8 cellular contexts compared by ENCODE assay signal in the genomic region with DNA sequence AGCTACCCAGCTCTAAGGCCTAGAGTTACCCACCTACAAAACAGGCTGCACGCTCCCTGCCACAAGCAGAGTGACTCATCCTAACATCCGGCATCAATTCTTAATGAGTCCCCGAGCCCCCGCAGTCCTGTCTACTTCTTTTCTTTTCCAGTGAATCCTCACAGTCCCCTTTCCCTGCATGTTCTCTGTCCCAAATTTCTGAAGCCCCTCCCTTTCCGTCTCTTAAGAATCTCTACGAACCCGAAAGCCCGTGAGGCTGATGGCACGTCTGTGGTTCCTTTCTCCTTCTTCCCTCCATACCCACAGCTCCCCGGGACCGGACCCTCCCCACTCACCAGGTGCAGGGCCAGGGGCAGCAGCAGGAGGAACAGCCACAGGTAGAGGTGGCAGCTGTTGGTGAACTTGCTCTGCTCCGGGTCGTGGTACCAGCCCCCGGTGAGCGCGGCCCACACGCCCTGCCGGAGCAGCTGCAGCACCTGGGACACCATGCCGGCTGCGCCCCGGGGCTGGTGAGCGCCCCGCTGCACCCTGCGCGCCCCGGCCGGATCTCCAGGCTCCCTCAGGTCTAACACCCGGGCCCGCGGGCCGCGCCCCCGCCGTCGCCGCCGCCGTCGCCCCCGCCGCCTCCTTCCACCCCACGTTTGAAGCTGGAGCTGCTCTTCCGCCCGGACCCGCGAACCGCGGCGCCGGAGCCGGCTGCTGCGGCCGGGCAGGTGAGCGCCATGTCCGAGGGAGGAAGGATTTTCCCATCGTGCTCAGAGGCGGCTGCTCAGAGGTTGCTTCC. TPM values are rescaled to one million over a fixed set of nuclear protein-coding genes. Genes with fewer than 3 reads are reported as not detected.
A peak's percentile ranks its signal among the peaks of the same experiment; 100 is the strongest.
DNase-seq lines count a peak whose midpoint lies in the region; ATAC-seq, FAIRE-seq and TF ChIP-seq lines count a peak whose summit lies in the region.

A gene with protein sequence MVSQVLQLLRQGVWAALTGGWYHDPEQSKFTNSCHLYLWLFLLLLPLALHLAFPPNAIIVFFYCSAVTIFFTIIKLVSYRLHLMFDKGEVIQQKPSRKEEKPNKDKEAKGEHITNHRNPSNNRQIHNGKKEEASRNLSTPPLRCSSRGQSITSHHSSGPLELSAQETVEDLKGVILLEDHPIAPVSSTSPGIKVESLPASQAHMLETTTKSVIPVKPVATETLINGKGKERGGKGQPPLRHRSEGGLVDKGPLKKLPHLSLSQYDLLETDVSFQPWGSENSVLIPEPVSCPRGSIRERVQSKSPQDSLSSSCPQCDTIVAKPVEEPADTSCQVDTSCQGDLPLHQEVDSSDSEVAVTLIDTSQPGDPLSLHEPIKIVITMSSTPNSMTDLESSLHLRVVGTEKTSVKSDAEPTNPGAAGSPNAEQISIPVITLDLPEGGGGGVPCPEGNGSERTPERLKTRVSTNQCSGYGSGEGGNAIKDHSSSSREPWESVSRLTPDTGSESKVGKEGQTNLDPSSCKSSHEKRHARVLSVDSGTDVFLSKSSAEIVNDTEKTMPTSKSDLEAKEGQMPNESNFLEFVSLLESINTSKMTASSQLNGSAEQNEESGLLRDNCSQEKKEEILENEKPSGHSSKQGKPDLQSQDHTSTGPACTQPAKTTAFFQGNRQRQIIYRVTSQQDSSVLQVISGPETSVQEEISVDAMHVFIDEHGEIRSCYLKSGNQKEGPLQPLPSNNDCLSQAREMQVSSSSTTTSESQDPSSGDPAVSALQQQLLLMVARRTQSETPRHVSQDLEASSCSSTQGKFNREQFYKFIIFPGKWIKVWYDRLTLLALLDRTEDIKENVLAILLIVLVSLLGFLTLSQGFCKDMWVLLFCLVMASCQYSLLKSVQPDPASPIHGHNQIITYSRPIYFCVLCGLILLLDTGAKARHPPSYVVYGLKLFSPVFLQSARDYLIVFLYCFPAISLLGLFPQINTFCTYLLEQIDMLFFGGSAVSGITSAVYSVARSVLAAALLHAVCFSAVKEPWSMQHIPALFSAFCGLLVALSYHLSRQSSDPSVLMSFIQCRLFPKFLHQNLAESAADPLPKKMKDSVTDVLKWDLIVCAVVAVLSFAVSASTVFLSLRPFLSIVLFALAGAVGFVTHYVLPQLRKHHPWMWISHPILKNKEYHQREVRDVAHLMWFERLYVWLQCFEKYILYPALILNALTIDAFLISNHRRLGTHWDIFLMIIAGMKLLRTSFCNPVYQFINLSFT (N-terminal part only) (minus strand): TSS at position 735 of the 784 bp plus-strand sequence. CDS start 247 bp downstream, at position 488.

- no peaks in the 10 kb centered on the region for H3K79me1 ChIP-seq in H1 (ENCODE audit: low read depth, low read length)

- peak within 1 kb of the TSS; percentile 53 for H3K27ac ChIP-seq in H1 (ENCODE audit: low read depth, low read length)

- no peak for TF ChIP-seq EP300 in H1 (IDR thresholded peaks at IDR 0.05; ENCODE audit: borderline replicate concordance in 1 of 2, low read depth in 2 of 2, low read length in 2 of 2)

- H4K91ac ChIP-seq in H1 (replicated peaks; ENCODE audit: insufficient read length, low read length): peak within 1 kb of the TSS; percentile 68

- no peak for FAIRE-seq in H1 (lab: Jason Lieb, UNC)

- H2BK5ac ChIP-seq in H1 (ENCODE audit: low read depth, low read length): peak within 1 kb of the TSS; percentile 95; the same call in 1 of the 2 replicates

- no peak within 1 kb of the TSS for H2BK120ac ChIP-seq in H1 (replicated peaks; ENCODE audit: low read depth, low read length)

- H3K4me1 Mint-ChIP-seq in activated CD8-positive, alpha-beta T cell treated with anti-CD3 and anti-CD28 coated beads, Interleukin-2, amount 10 ng/mL, durations not matched to agents 7 days and 5 days (ENCODE audit: low read depth): peaks cover 27% of the 10 kb centered on the region

- peak within 1 kb of the TSS; percentile 70 for H3K56ac ChIP-seq in H1 (replicated peaks; ENCODE audit: insufficient read length, low read depth, low read length)

- POLR2A ChIA-PET in activated CD8-positive, alpha-beta T cell treated with anti-CD3 and anti-CD28 coated beads, Interleukin-2, amount 10 ng/mL, durations not matched to agents 7 days and 5 days (lab: Charles Lee): interaction anchor here (0.6 to 1.0 kb wide), 3 partner anchors 9 to 38 kb away, joined by 3 to 5 read pairs (median 5); no protein-coding TSS in a partner anchor
- POLR2A ChIA-PET in H1 (lab: Charles Lee; ENCODE audit: partially characterized antibody): interaction anchor here (1.1 to 1.6 kb wide), 5 partner anchors 9 to 49 kb away, joined by 3 to 5 read pairs (median 4); no protein-coding TSS in a partner anchor

- H3K36me3 ChIP-seq in H1 (ENCODE audit: control insufficient read depth in 2 of 4, insufficient read depth in 4 of 4, low read length in 3 of 4): no peaks in the 10 kb centered on the region

- 0 out of 2 replicates have a peak within 1 kb of the TSS, but pooled peaks have one; percentile 46 for H2BK12ac ChIP-seq in H1 (ENCODE audit: low read depth, low read length)

- CTCF ChIA-PET in activated CD8-positive, alpha-beta T cell treated with anti-CD3 and anti-CD28 coated beads, Interleukin-2, amount 10 ng/mL, durations not matched to agents 7 days and 5 days (lab: Charles Lee): interaction anchor here (0.6 to 2.5 kb wide), 2 partner anchors 9 to 393 kb away, joined by 3 to 15 read pairs; no protein-coding TSS in a partner anchor
- CTCF ChIA-PET in H1 (lab: Charles Lee; ENCODE audit: partially characterized antibody): interaction anchor here (1.0 to 1.6 kb wide), 4 partner anchors 9 to 830 kb away, joined by 3 to 5 read pairs (median 4); no protein-coding TSS in a partner anchor

- H3K27me3 Mint-ChIP-seq in activated CD8-positive, alpha-beta T cell treated with anti-CD3 and anti-CD28 coated beads, Interleukin-2, amount 10 ng/mL, durations not matched to agents 7 days and 5 days (ENCODE audit: low read depth): no peaks in the 10 kb centered on the region

- TF ChIP-seq RAD21 in H1 (IDR thresholded peaks at IDR 0.05 in 1 of 2, conservative IDR thresholded peaks at IDR 0.05 in 1 of 2; ENCODE audit: low read depth in 2 of 2, low read length in 2 of 2): no peak

- peak within 1 kb of the TSS; percentile 94 for H3K4me3 ChIP-seq in AG10803 (ENCODE audit: low read length)
- H3K4me3 ChIP-seq in H1 (ENCODE audit: extremely low read depth in 1 of 4, insufficient read depth in 2 of 4, low read depth in 3 of 4, low read length in 4 of 4): peak within 1 kb of the TSS; percentile 77 to 93 (median 89)
- H3K4me3 ChIP-seq in mononuclear cell (ENCODE audit: low read length): peak within 1 kb of the TSS; percentile 46

- H3K23ac ChIP-seq in H1 (ENCODE audit: insufficient read length): no peak within 1 kb of the TSS

- H3K23me2 ChIP-seq in H1 (ENCODE audit: low read depth, low read length): no peaks in the 10 kb centered on the region

- H3K4me3 Mint-ChIP-seq in activated CD8-positive, alpha-beta T cell treated with anti-CD3 and anti-CD28 coated beads, Interleukin-2, amount 10 ng/mL, durations not matched to agents 7 days and 5 days: peak within 1 kb of the TSS; percentile 92

- H3K4me1 ChIP-seq in H1 (replicated peaks in 1 of 4; ENCODE audit: control insufficient read depth in 3 of 4, insufficient read depth in 4 of 4, low read length in 3 of 4): peaks cover 3 to 22% (median 13%) of the 10 kb centered on the region in 4 experiments
- peaks cover 26% of the 10 kb centered on the region for H3K4me1 ChIP-seq in mononuclear cell (ENCODE audit: insufficient read depth, low read length)

- peaks cover 8% of the 10 kb centered on the region for H3K36me3 Mint-ChIP-seq in activated CD8-positive, alpha-beta T cell treated with anti-CD3 and anti-CD28 coated beads, Interleukin-2, amount 10 ng/mL, durations not matched to agents 7 days and 5 days (ENCODE audit: low read depth)

- H4K8ac ChIP-seq in H1 (ENCODE audit: extremely low read depth, insufficient read depth, low read length): peak within 1 kb of the TSS; percentile 94

- peak; percentile 60 for DNase-seq in AG10803 (ENCODE audit: low read depth)
- peak; percentile 27 to 77 for DNase-seq in NCI-H526 (lab: John Stamatoyannopoulos, UW)
- DNase-seq in activated CD8-positive, alpha-beta T cell treated with anti-CD3 and anti-CD28 coated beads, Interleukin-2, amount 10 ng/mL, durations not matched to agents 7 days and 5 days: peak; percentile 75
- peak in 1 of 2 experiments; percentile 72 for DNase-seq in H1 (ENCODE audit: low read depth in 1 of 2, low spot score in 2 of 2)
- peak; percentile 9 to 16 for DNase-seq in stimulated activated CD8-positive, alpha-beta memory T cell treated with anti-CD3 and anti-CD28 coated beads, Interleukin-4, amount 100 ng/mL, for 1 hour (ENCODE audit: low read depth in 2 of 2, low spot score in 1 of 2)

- H3K9ac ChIP-seq in H1 (replicated peaks in 1 of 4; ENCODE audit: extremely low read depth in 1 of 4, low read depth in 3 of 4, low read length in 3 of 4): peak within 1 kb of the TSS; percentile 68 to 81 (median 78)

- H3K4ac ChIP-seq in H1 (replicated peaks; ENCODE audit: insufficient read length, low read depth, low read length): peak within 1 kb of the TSS; percentile 70

- H4K5ac ChIP-seq in H1 (ENCODE audit: insufficient read length, low read depth, low read length): peak within 1 kb of the TSS; percentile 64

- no peak within 1 kb of the TSS for H2BK20ac ChIP-seq in H1 (ENCODE audit: low read length)

- H3K27me3 ChIP-seq in H1 (replicated peaks in 1 of 4; ENCODE audit: control insufficient read depth in 3 of 4, extremely low read depth in 1 of 4, insufficient read depth in 3 of 4, low read length in 3 of 4) (no peaks in the 10 kb centered on the region), mononuclear cell (ENCODE audit: insufficient read depth, low read length) (no peaks in the 10 kb centered on the region)

- H3K79me2 ChIP-seq in H1 (ENCODE audit: control insufficient read depth in 1 of 2, insufficient read depth in 2 of 2, low read length in 2 of 2): peaks cover 16 to 60% of the 10 kb centered on the region in 2 experiments

- ATAC-seq in GM19025 (IDR thresholded peaks at IDR 0.05; ENCODE audit: low read depth, unreplicated experiment): peak; percentile 93
- peak; percentile 94 for ATAC-seq in HG03196 (IDR thresholded peaks at IDR 0.05; ENCODE audit: unreplicated experiment)
- peak; percentile 92 for ATAC-seq in activated CD8-positive, alpha-beta T cell treated with anti-CD3 and anti-CD28 coated beads, Interleukin-2, amount 10 ng/mL, durations not matched to agents 7 days and 5 days

- H2BK15ac ChIP-seq in H1 (ENCODE audit: low read length): peak within 1 kb of the TSS; percentile 89; the same call in 1 of the 2 replicates

- no peak within 1 kb of the TSS for H3K14ac ChIP-seq in H1 (ENCODE audit: insufficient read length)

- H3K9me3 ChIP-seq in H1 (ENCODE audit: insufficient read depth in 2 of 2, low read depth in 1 of 2, low read length in 1 of 2) (no peaks in the 10 kb centered on the region), mononuclear cell (ENCODE audit: low read depth, low read length) (no peaks in the 10 kb centered on the region)

- TF ChIP-seq CTCF in AG10803 (conservative IDR thresholded peaks at IDR 0.05; ENCODE audit: low read length): no peak
- no peak for TF ChIP-seq CTCF in H1 (IDR thresholded peaks at IDR 0.05; ENCODE audit: control extremely low read depth in 1 of 3, insufficient read depth in 1 of 3, low read depth in 1 of 3, low read length in 3 of 3)

- TF ChIP-seq POLR2A in H1 (IDR thresholded peaks at IDR 0.05; ENCODE audit: control extremely low read depth in 1 of 2, low read depth in 2 of 2, low read length in 2 of 2): peak; percentile 56 to 57

- H2AFZ ChIP-seq in H1 (ENCODE audit: low read length): peak within 1 kb of the TSS; percentile 78; the same call in 1 of the 2 replicates

- H3K9me3 Mint-ChIP-seq in activated CD8-positive, alpha-beta T cell treated with anti-CD3 and anti-CD28 coated beads, Interleukin-2, amount 10 ng/mL, durations not matched to agents 7 days and 5 days (ENCODE audit: insufficient read depth): no peaks in the 10 kb centered on the region

- H3K18ac ChIP-seq in H1 (ENCODE audit: extremely low read depth, low read length): peak within 1 kb of the TSS; percentile 91

- H3K4me2 ChIP-seq in H1 (ENCODE audit: insufficient read depth in 1 of 2, low read depth in 2 of 2, low read length in 2 of 2): peak within 1 kb of the TSS; percentile 84

- no peaks in the 10 kb centered on the region for H4K20me1 ChIP-seq in H1 (replicated peaks in 1 of 2; ENCODE audit: control insufficient read depth in 1 of 2, insufficient read depth in 2 of 2, low read length in 2 of 2)

- H3K27ac Mint-ChIP-seq in activated CD8-positive, alpha-beta T cell treated with anti-CD3 and anti-CD28 coated beads, Interleukin-2, amount 10 ng/mL, durations not matched to agents 7 days and 5 days: peak within 1 kb of the TSS; percentile 94

- H2AK5ac ChIP-seq in H1 (ENCODE audit: low read depth, low read length): peak within 1 kb of the TSS; percentile 44; the same call in 1 of the 2 replicates

- WGBS in H1 (ENCODE audit: extremely low coverage in 1 of 2, insufficient coverage in 1 of 2, insufficient read length in 1 of 2, insufficient replicate concordance in 2 of 2, low coverage in 1 of 2, low lambda C conversion rate in 2 of 2, missing lambda C conversion rate in 1 of 2), 2 experiments: 1% methylated on average over 33 of the region's 57 CpGs; no CpG with 5 or more reads in 1 of the 2 experiments

RNA-seq across cellular contexts. Expression of the gene that starts here (rescaled TPM):
- total RNA-seq in activated CD8-positive, alpha-beta T cell treated with anti-CD3 and anti-CD28 coated beads, Interleukin-2, amount 10 ng/mL, durations not matched to agents 7 days and 5 days: 10 to 100 TPM; 17.7 to 18.6 TPM
- total RNA-seq in H1 (2021; fragmentation: NEBNext Ultra II Directional; extraction: Animal tissue kit (Norgen Biotek cat#: 25700)): 44.1 and 46.1 TPM in 2 replicates
- polyA plus RNA-seq in H1 (2011; rRNA removed): 51.2 and 57.6 TPM in 2 replicates
- 42.6 TPM for polyA plus RNA-seq in H1 (2011; cell fraction: cytosol; rRNA removed)
- 152 TPM for polyA plus RNA-seq in H1 (2011; cell fraction: nucleus; rRNA removed)
- polyA plus RNA-seq in H1 (2012, experiment 1 of 2): 32.6 to 41.9 TPM (median 40.0 TPM) in 4 replicates
- 12.5 TPM for polyA plus RNA-seq in H1 (2012, experiment 2 of 2)
- 47.6 TPM for polyA plus RNA-seq in H1 (2013, experiment 1 of 2)
- 44.7 TPM for polyA plus RNA-seq in H1 (2013, experiment 2 of 2)
- 243 and 250 TPM in 2 replicates for polyA minus RNA-seq in H1 (2011; rRNA and poly(A)+ RNA removed)
- polyA minus RNA-seq in H1 (2011; cell fraction: cytosol; rRNA and poly(A)+ RNA removed): 71.0 TPM
- polyA minus RNA-seq in H1 (2011; cell fraction: nucleus; rRNA and poly(A)+ RNA removed): 298 TPM
- 38.4 TPM for total RNA-seq in mononuclear cell
